Comparison of ENCODE assay signal across 11 cellular contexts in genomic region chr4:8238515-8239053, GRCh38. TPM values are rescaled to one million over a fixed set of nuclear protein-coding genes. Genes with fewer than 3 reads are reported as not detected.
A peak's percentile ranks its signal among the peaks of the same experiment; 100 is the strongest.
DNase-seq lines count a peak whose midpoint lies in the region; ATAC-seq and FAIRE-seq lines count a peak whose summit lies in the region.
"Had no signal": no experiment of that assay in that cellular context is flagged by ENCODE, and none has a peak within 500 bp of the region (broad histone marks: within the 10 kb centered on the region; RNA-seq: fewer than 3 reads in every experiment).

No MANE protein-coding gene starts in this region.

- no peak for ATAC-seq in GM18861 (IDR thresholded peaks at IDR 0.05; ENCODE audit: unreplicated experiment)

- DNase-seq in ACHN: peak; percentile 28
- peak; percentile 21 for DNase-seq in ELR (ENCODE audit: low read depth)
- DNase-seq in RPMI8226: peak; percentile 40
- peak; percentile 87 for DNase-seq in iPS-NIHi7 (ENCODE audit: extremely low spot score)
- DNase-seq in NCI-H1694 (lab: John Stamatoyannopoulos, UW): no peak
- DNase-seq in frontal cortex (ENCODE audit: low spot score in 2 of 2): no peak
- DNase-seq in HK-2 (ENCODE audit: unreplicated experiment): no peak
- DNase-seq: activated CD8-positive, alpha-beta memory T cell treated with anti-CD3 and anti-CD28 coated beads, Interleukin-2, amount 50 U/mL, for 4 hours; stimulated activated CD4-positive, alpha-beta T cell treated with anti-CD3 and anti-CD28 coated beads, Interleukin-4, amount 100 ng/mL, for 4 hours had no signal

- no peak for FAIRE-seq in frontal cortex (lab: Jason Lieb, UNC)

- in situ Hi-C loops in ACHN (cut with HindIII; ENCODE audit: low pct_ligation_motif_present, low pct_unique_long_range_greater_than_20kb, low sequenced_read_pairs): no loop called here

RNA-seq across cellular contexts. Expression of gene HTRA3, which starts 31.0 kb away (rescaled TPM):
- total RNA-seq in frontal cortex: 0.82 TPM

RNA-seq across cellular contexts. Expression of gene SH3TC1, which starts 39.5 kb away (rescaled TPM):
- 1.6 TPM for total RNA-seq in frontal cortex
- total RNA-seq: G401 had no signal

Comparison
In these comparisons a context has a peak if more than half of its experiments do, and no peak if none do; other contexts are left out.
1. DNase-seq: peak in ACHN (single experiment), ELR (single experiment), RPMI8226 (single experiment) and iPS-NIHi7 (single experiment); none in NCI-H1694 (single experiment), frontal cortex (0 of 2) and HK-2 (single experiment).